9 cellular contexts compared by ENCODE assay signal in the genomic region with DNA sequence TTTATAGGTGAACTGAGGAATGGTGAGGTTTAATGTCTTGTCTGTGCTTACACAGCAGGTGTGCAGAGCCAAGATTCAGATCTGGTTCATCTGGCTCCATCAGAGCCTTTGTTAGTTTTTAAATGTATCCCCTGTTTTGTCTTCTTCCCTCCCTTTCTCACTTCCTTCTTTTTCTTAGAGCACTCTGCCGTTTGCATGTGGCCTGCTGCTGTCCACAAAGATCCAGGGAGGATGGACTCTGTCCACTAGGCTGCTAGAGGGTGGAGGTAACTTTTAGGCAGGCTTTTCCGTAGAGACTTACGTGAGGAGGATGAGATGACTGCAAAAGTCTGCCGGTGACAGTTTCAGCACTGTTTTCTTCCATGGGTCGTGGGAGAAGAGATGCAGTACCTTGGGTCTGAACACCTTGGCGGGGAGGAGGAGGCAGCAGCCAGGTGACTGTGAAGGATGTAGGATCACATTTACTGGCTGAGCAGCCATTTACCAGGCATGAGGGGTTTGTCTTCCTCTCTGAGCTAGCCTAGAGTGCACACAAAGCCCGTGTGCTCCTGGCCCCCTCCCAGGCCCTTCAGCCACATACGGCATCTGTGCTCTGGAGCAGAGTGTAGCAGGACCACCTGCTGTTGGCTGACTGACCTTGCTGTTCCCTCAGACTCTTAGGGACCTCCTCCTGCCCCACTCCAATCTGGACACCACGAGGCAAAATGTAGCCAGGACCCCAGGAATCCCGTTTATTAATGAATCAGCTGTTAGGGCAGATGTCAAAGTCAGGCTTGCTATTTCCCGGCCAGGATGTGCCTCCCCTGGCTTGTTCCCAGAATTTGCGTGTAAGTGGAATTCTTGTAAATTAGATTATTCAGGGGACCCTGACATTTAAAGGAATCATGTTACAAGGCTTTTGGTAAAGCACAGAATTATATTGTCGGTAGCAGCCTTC. TPM values are rescaled to one million over a fixed set of nuclear protein-coding genes. Genes with fewer than 3 reads are reported as not detected.
A peak's percentile ranks its signal among the peaks of the same experiment; 100 is the strongest.
DNase-seq lines count a peak whose midpoint lies in the region; ATAC-seq and TF ChIP-seq lines count a peak whose summit lies in the region.
"Had no signal": no experiment of that assay in that cellular context is flagged by ENCODE, and none has a peak within 500 bp of the region (broad histone marks: within the 10 kb centered on the region; RNA-seq: fewer than 3 reads in every experiment).

No MANE protein-coding gene starts in this region.

- H3K4me2 ChIP-seq in BLaER1 (peak overlapping the region; percentile 96), Loucy (ENCODE audit: low read depth, low read length, poor library complexity, severe bottlenecking) (peak overlapping the region; percentile 95)

- H3K36me3 ChIP-seq in BLaER1: peaks cover 49% of the 10 kb centered on the region
- no peaks in the 10 kb centered on the region for H3K36me3 ChIP-seq in Loucy (ENCODE audit: insufficient read depth, low read length)
- peaks cover 8% of the 10 kb centered on the region for H3K36me3 ChIP-seq in brain microvascular endothelial cell (replicated peaks)

- peaks cover 60% of the 10 kb centered on the region for H3K79me2 ChIP-seq in Loucy (ENCODE audit: insufficient read depth, low read length)

- H3K27me3 ChIP-seq in BLaER1 (no peaks in the 10 kb centered on the region), Loucy (ENCODE audit: insufficient read depth, low read length, poor library complexity, severe bottlenecking) (no peaks in the 10 kb centered on the region), brain microvascular endothelial cell (replicated peaks) (no peaks in the 10 kb centered on the region)

- H4K20me1 ChIP-seq in BLaER1 (peaks cover 67% of the 10 kb centered on the region), Loucy (ENCODE audit: insufficient read depth, low read length, poor library complexity, severe bottlenecking) (peaks cover 26% of the 10 kb centered on the region)

- ATAC-seq in HG03196 (IDR thresholded peaks at IDR 0.05; ENCODE audit: unreplicated experiment) (no peak), HG02884 (IDR thresholded peaks at IDR 0.05; ENCODE audit: unreplicated experiment) (no peak)

- H3K27ac ChIP-seq in BLaER1 (peak overlapping the region; percentile 97), brain microvascular endothelial cell (peak overlapping the region; percentile 93)

- H3K9ac ChIP-seq in BLaER1 (peak overlapping the region; percentile 91), Loucy (ENCODE audit: low read depth, low read length, poor library complexity, severe bottlenecking) (peak overlapping the region; percentile 81)

- no peaks in the 10 kb centered on the region for H3F3A ChIP-seq in Loucy (ENCODE audit: low read depth)

- DNase-seq in brain microvascular endothelial cell (no peak), myocyte (ENCODE audit: low read depth) (peak; percentile 52), LoVo (ENCODE audit: low spot score) (no peak), NCI-H2081 treated with DMSO at 0.1 percent for 48 hours (lab: John Stamatoyannopoulos, UW) (no peak)

- no peaks in the 10 kb centered on the region for H3K9me3 ChIP-seq in BLaER1
- H3K9me3 ChIP-seq in Loucy (ENCODE audit: insufficient read depth, low read depth, low read length): no peaks in the 10 kb centered on the region

- H3K9me2 ChIP-seq in Loucy (replicated peaks; ENCODE audit: low read depth, low read length): no peaks in the 10 kb centered on the region

- TF ChIP-seq CTCF in Loucy (conservative IDR thresholded peaks at IDR 0.05; ENCODE audit: low read length) (no peak), brain microvascular endothelial cell (IDR thresholded peaks at IDR 0.05; ENCODE audit: low read depth, low read length, missing control alignments) (no peak)

- H3K4me3 ChIP-seq in BLaER1: peak overlapping the region; percentile 84
- H3K4me3 ChIP-seq in Loucy (ENCODE audit: low read length, poor library complexity, severe bottlenecking): peak overlapping the region; percentile 93
- H3K4me3 ChIP-seq in brain microvascular endothelial cell (ENCODE audit: low read depth, low read length): peak overlapping the region; percentile 85

- H3K4me1 ChIP-seq in BLaER1 (peaks cover 89% of the 10 kb centered on the region), Loucy (ENCODE audit: insufficient read depth, low read length, poor library complexity, severe bottlenecking) (peaks cover 29% of the 10 kb centered on the region)

- no peak overlapping the region for H2AFZ ChIP-seq in Loucy (ENCODE audit: low read length)

- in situ Hi-C loops in brain microvascular endothelial cell (cut with HindIII; ENCODE audit: low pct_ligation_motif_present, low sequenced_read_pairs): loop anchor here (10.0 kb wide), 1 partner anchor 493 kb away; no protein-coding TSS in a partner anchor

RNA-seq across cellular contexts. Expression of a gene that starts 1.9 kb away (rescaled TPM):
- 30.9 and 35.9 TPM in 2 replicates for total RNA-seq in myocyte
- 62.9 TPM for polyA plus RNA-seq in myocyte (2012)

RNA-seq across cellular contexts. Expression of a gene that starts 6.9 kb away (rescaled TPM):
- total RNA-seq in myocyte: not detected in 2 replicates
- 0.34 TPM for polyA plus RNA-seq in myocyte (2012)
- total RNA-seq: T-helper 1 cell treated with Interleukin-12 subunit alpha and Interleukin-12 subunit beta and Interleukin-4 antibody, amounts not matched to agents 30 ng/mL and 1 ng/mL, for 36 hours had no signal

RNA-seq across cellular contexts. Expression of a gene that starts 14.1 kb away (rescaled TPM):
- total RNA-seq in myocyte: 14.3 and 17.4 TPM in 2 replicates
- polyA plus RNA-seq in myocyte (2012): 17.6 TPM

RNA-seq across cellular contexts. Expression of a gene that starts 37.6 kb away (rescaled TPM):
- not detected in 2 replicates for total RNA-seq in myocyte
- 0.13 TPM for polyA plus RNA-seq in myocyte (2012)
